ENCODE assay signal across 8 cellular contexts in genomic region chr6:138970856-138971425, GRCh38. TPM values are rescaled to one million over a fixed set of nuclear protein-coding genes. Genes with fewer than 3 reads are reported as not detected.
DNase-seq lines count a peak whose midpoint lies in the region; ATAC-seq, FAIRE-seq and TF ChIP-seq lines count a peak whose summit lies in the region.

No MANE protein-coding gene starts in this region.

- H3K27ac ChIP-seq in lower lobe of right lung = peak overlapping the region; percentile 44
- H3K27ac ChIP-seq in prostate gland = no peak overlapping the region

- WGBS in prostate gland = 33% methylated on average over 1 of the region's 1 CpG

- H3K9me3 ChIP-seq in lower lobe of right lung (no peaks in the 10 kb centered on the region), prostate gland (no peaks in the 10 kb centered on the region)

- no peak for TF ChIP-seq POLR2A in prostate gland (IDR thresholded peaks at IDR 0.05)

- no peak for TF ChIP-seq CTCF in AG09319 (IDR thresholded peaks at IDR 0.05; ENCODE audit: low read depth, low read length)
- TF ChIP-seq CTCF in lower lobe of right lung (IDR thresholded peaks at IDR 0.05) = no peak
- TF ChIP-seq CTCF in prostate gland (IDR thresholded peaks at IDR 0.05) = no peak

- DNase-seq in AG09319 (ENCODE audit: extremely low read depth, low read depth) = peak; percentile 23
- peak; percentile 83 for DNase-seq in astrocyte of the hippocampus (ENCODE audit: low read depth, low spot score)
- DNase-seq in lower lobe of right lung = no peak
- DNase-seq in COR-L47 (lab: John Stamatoyannopoulos, UW) = no peak
- DNase-seq in central memory CD4-positive, alpha-beta T cell = no peak
- no peak for DNase-seq in urothelium cell line (ENCODE audit: low spot score)
- no peak for DNase-seq in prostate gland (ENCODE audit: low spot score)

- peak; percentile 95 for ATAC-seq in HG02610 (IDR thresholded peaks at IDR 0.05; ENCODE audit: unreplicated experiment)
- peak; percentile 79 to 84 for ATAC-seq in lower lobe of right lung

- no peaks in the 10 kb centered on the region for H3K27me3 ChIP-seq in lower lobe of right lung (ENCODE audit: low read depth)
- H3K27me3 ChIP-seq in prostate gland (replicated peaks; ENCODE audit: insufficient read depth) = no peaks in the 10 kb centered on the region

- intact Hi-C loops in lower lobe of right lung (cut with DNase I) = no loop called here
- intact Hi-C loops in prostate gland (cut with DNase I) = no loop called here

- FAIRE-seq in urothelium cell line (lab: Jason Lieb, UNC) = no peak

- H3K36me3 ChIP-seq in lower lobe of right lung = no peaks in the 10 kb centered on the region
- H3K36me3 ChIP-seq in prostate gland = no peaks in the 10 kb centered on the region

- H3K4me1 ChIP-seq in lower lobe of right lung (peaks cover 48% of the 10 kb centered on the region), prostate gland (replicated peaks) (no peaks in the 10 kb centered on the region)

- H3K4me3 ChIP-seq in lower lobe of right lung = no peak overlapping the region
- H3K4me3 ChIP-seq in prostate gland = no peak overlapping the region

RNA-seq across cellular contexts. Expression of gene REPS1, which starts 17.1 kb away (rescaled TPM):
- total RNA-seq in lower lobe of right lung (39.1 TPM), prostate gland (10 to 100 TPM; 38.6 to 97.1 TPM)

RNA-seq across cellular contexts. Expression of gene ABRACL, which starts 57.6 kb away (rescaled TPM):
- total RNA-seq in lower lobe of right lung (42.4 TPM), prostate gland (10 to 100 TPM; 13.0 to 52.8 TPM)

Comparison
In these comparisons a context has a peak if more than half of its experiments do, and no peak if none do; other contexts are left out.
1. DNase-seq: peak in AG09319 (single experiment) and astrocyte of the hippocampus (single experiment); none in lower lobe of right lung (single experiment), COR-L47 (single experiment), central memory CD4-positive, alpha-beta T cell (single experiment), urothelium cell line (single experiment) and prostate gland (single experiment).